ENCODE assay signal across 1 cellular context in genomic region chr17:45287526-45288264, GRCh38.
TF ChIP-seq lines count a peak whose summit lies in the region.

No MANE protein-coding gene starts in this region.

TF ChIP-seq in GM23338, 12 proteins besides CTCF, POLR2A, EP300 and RAD21:
- TF ChIP-seq STAT1 (IDR thresholded peaks at IDR 0.05; ENCODE audit: unreplicated experiment) (no peak), EZH2 (IDR thresholded peaks at IDR 0.05; ENCODE audit: low read depth, unreplicated experiment) (no peak), ZNF114 (CRISPR knock-in tag; IDR thresholded peaks at IDR 0.05) (no peak), ZNF462 (CRISPR knock-in tag; IDR thresholded peaks at IDR 0.05) (no peak), NANOG (IDR thresholded peaks at IDR 0.05; ENCODE audit: borderline replicate concordance) (no peak), EZH2phosphoT487 (IDR thresholded peaks at IDR 0.05; ENCODE audit: unreplicated experiment) (no peak), JUNB (IDR thresholded peaks at IDR 0.05; ENCODE audit: unreplicated experiment) (no peak), CREB1 (CRISPR knock-in tag; IDR thresholded peaks at IDR 0.05; ENCODE audit: low read depth) (no peak), ETS1 (IDR thresholded peaks at IDR 0.05) (no peak), REST (IDR thresholded peaks at IDR 0.05; ENCODE audit: unreplicated experiment) (no peak), POLR2AphosphoS5 (IDR thresholded peaks at IDR 0.05; ENCODE audit: low read depth) (no peak), ZNF331 (CRISPR knock-in tag; IDR thresholded peaks at IDR 0.05; ENCODE audit: low read depth) (no peak)
TF ChIP-seq in GM23338: peak in this region for 0.
